ENCODE assay signal across 9 cellular contexts in genomic region chr7:156827587-156828203, GRCh38.
DNase-seq lines count a peak whose midpoint lies in the region; ATAC-seq, FAIRE-seq and TF ChIP-seq lines count a peak whose summit lies in the region.
"Had no signal": no experiment of that assay in that cellular context is flagged by ENCODE, and none has a peak within 500 bp of the region (broad histone marks: within the 10 kb centered on the region; RNA-seq: fewer than 3 reads in every experiment).

No MANE protein-coding gene starts in this region.

- no TSS peak for BruUV-seq in GM12878 (replicated peaks; lab: Mats Ljungman, UMichigan)

- peak; percentile 71 for TF ChIP-seq CTCF in BE2C (IDR thresholded peaks at IDR 0.05; ENCODE audit: low read depth, low read length)
- TF ChIP-seq CTCF in HFFc6 (IDR thresholded peaks at IDR 0.05) = peak; percentile 79
- TF ChIP-seq CTCF in GM12878 (IDR thresholded peaks at IDR 0.05 in 2 of 3, conservative IDR thresholded peaks at IDR 0.05 in 1 of 3; ENCODE audit: control insufficient read depth in 2 of 3, extremely low read depth in 1 of 3, insufficient read depth in 1 of 3, low read depth in 3 of 3, low read length in 3 of 3) = peak; percentile 42 to 45 (median 44); a peak in 3 of 6 replicates
- peak; percentile 35 to 61 (median 58) for TF ChIP-seq CTCF in right lobe of liver (IDR thresholded peaks at IDR 0.05)

- DNase-seq in BE2C (no peak), HFFc6 (peak; percentile 37), GM12878 (ENCODE audit: low read depth, low spot score) (no peak), right lobe of liver (no peak), aorta (no peak)
- no peak for DNase-seq in activated CD4-positive, alpha-beta T cell treated with anti-CD3 and anti-CD28 coated beads, Interleukin-2, amount 50 U/mL, for 4 hours
- no peak for DNase-seq in NK-92 treated with Interleukin-12 subunit alpha and Interleukin-12 subunit beta, amount 100 ng/mL, for 24 hours (lab: John Stamatoyannopoulos, UW)
- DNase-seq: NCI-H748 treated with DMSO at 0.1 percent for 48 hours had no signal

- H3K36me3 Mint-ChIP-seq in HFFc6 (ENCODE audit: low read depth) = no peaks in the 10 kb centered on the region

- no peaks in the 10 kb centered on the region for H4K20me1 ChIP-seq in GM12878 (ENCODE audit: control insufficient read depth, insufficient read depth)

- H3K27ac ChIP-seq in GM12878 (ENCODE audit: control insufficient read depth, insufficient read depth) = no peak overlapping the region
- H3K27ac ChIP-seq in right lobe of liver = no peak overlapping the region
- no peak overlapping the region for H3K27ac ChIP-seq in aorta (ENCODE audit: low read depth in 1 of 2, low read length in 2 of 2)

- no peaks in the 10 kb centered on the region for H3K9me3 ChIP-seq in BE2C
- H3K9me3 ChIP-seq in GM12878 (replicated peaks; ENCODE audit: control insufficient read depth, insufficient read depth, low read length) = no peaks in the 10 kb centered on the region
- H3K9me3 ChIP-seq in right lobe of liver = no peaks in the 10 kb centered on the region
- no peaks in the 10 kb centered on the region for H3K9me3 ChIP-seq in aorta (ENCODE audit: control insufficient read depth, low read length)

- H3K79me2 ChIP-seq in GM12878 (ENCODE audit: control insufficient read depth, insufficient read depth, low read length) = no peaks in the 10 kb centered on the region

- RAD21 ChIA-PET in GM12878 (lab: Charles Lee; ENCODE audit: unreplicated experiment) = interaction anchor here (1.0 kb wide), 1 partner anchor 11 kb away, joined by 4 read pairs; no protein-coding TSS in a partner anchor

- no peak overlapping the region for H3K4me3 Mint-ChIP-seq in HFFc6

- H3K9ac ChIP-seq in GM12878 (ENCODE audit: control insufficient read depth, insufficient read depth, low read length) = no peak overlapping the region

- no peak for TF ChIP-seq EP300 in GM12878 (IDR thresholded peaks at IDR 0.05; ENCODE audit: borderline replicate concordance in 1 of 2, control insufficient read depth in 1 of 2, low read depth in 2 of 2, low read length in 2 of 2)

- SMC1A ChIA-PET in GM12878 (lab: Charles Lee; ENCODE audit: uncharacterized antibody, unreplicated experiment) = interaction anchor here (0.6 kb wide), 1 partner anchor 31 kb away, joined by 3 read pairs; no protein-coding TSS in a partner anchor

- in situ Hi-C loops in GM12878 (cut with MboI) = no loop called here

- TF ChIP-seq POLR2A in GM12878 (IDR thresholded peaks at IDR 0.05; ENCODE audit: low read depth, low read length) (no peak), right lobe of liver (IDR thresholded peaks at IDR 0.05) (no peak)

- TF ChIP-seq RAD21 in GM12878 (IDR thresholded peaks at IDR 0.05; ENCODE audit: insufficient read depth, low read depth, low read length) = peak; percentile 65

- CTCF ChIA-PET in GM12878 (lab: Yijun Ruan, JAX) = interaction anchor here (1.6 kb wide), 2 partner anchors 9 to 11 kb away, joined by 5 to 6 read pairs; no protein-coding TSS in a partner anchor

- no peak overlapping the region for H3K27ac Mint-ChIP-seq in HFFc6

- H3K9me3 Mint-ChIP-seq in HFFc6 = no peaks in the 10 kb centered on the region

- POLR2A ChIA-PET in GM12878 (lab: Charles Lee) = no interaction called here

- FAIRE-seq in GM12878 (lab: Jason Lieb, UNC) = no peak

- intact Hi-C loops in GM12878 (cut with micrococcal nuclease; ENCODE audit: unreplicated experiment) = no loop called here
- intact Hi-C loops in right lobe of liver (cut with DNase I) = no loop called here
- intact Hi-C loops in aorta (cut with DNase I) = loop anchor here (10.0 kb wide), 2 partner anchors 1023 to 1033 kb away; no protein-coding TSS in a partner anchor

- no peaks in the 10 kb centered on the region for H3K4me1 Mint-ChIP-seq in HFFc6 (ENCODE audit: low read depth)

- H3K4me3 ChIP-seq in BE2C (ENCODE audit: low read depth, low read length) = no peak overlapping the region
- no peak overlapping the region for H3K4me3 ChIP-seq in GM12878
- H3K4me3 ChIP-seq in right lobe of liver = no peak overlapping the region
- H3K4me3 ChIP-seq in aorta (ENCODE audit: low read length in 2 of 2) = no peak overlapping the region

- no peaks in the 10 kb centered on the region; the same call in none of the 2 replicates for H3K27me3 Mint-ChIP-seq in HFFc6 (ENCODE audit: insufficient read depth)

- 99% methylated on average over 6 of the region's 6 CpGs for WGBS in GM12878 (ENCODE audit: insufficient coverage, insufficient replicate concordance, low lambda C conversion rate, missing lambda C conversion rate)
- WGBS in right lobe of liver (ENCODE audit: insufficient coverage, low coverage, low lambda C conversion rate, missing lambda C conversion rate) = 65% methylated on average over 5 of the region's 6 CpGs
- WGBS in aorta, 2 donors = 87 to 90% methylated on average over 6 of the region's 6 CpGs

- H3K4me1 ChIP-seq in BE2C (no peaks in the 10 kb centered on the region), GM12878 (ENCODE audit: control insufficient read depth, insufficient read depth, low read length) (peaks cover 6% of the 10 kb centered on the region; the same call in 1 of the 2 replicates), right lobe of liver (no peaks in the 10 kb centered on the region), aorta (ENCODE audit: control insufficient read depth in 1 of 2, insufficient read depth in 2 of 2, low read length in 2 of 2) (no peaks in the 10 kb centered on the region)

- ATAC-seq in GM12878 = no peak
- peak; percentile 20 to 52 (median 46) for ATAC-seq in right lobe of liver
- ATAC-seq in aorta (ENCODE audit: low FRiP score) = no peak
- no peak for ATAC-seq in GM21381 (IDR thresholded peaks at IDR 0.05; ENCODE audit: unreplicated experiment)

- peaks cover 2% of the 10 kb centered on the region; the same call in 1 of the 2 replicates for H3K36me3 ChIP-seq in BE2C
- H3K36me3 ChIP-seq in GM12878 (ENCODE audit: control insufficient read depth in 2 of 2, insufficient read depth in 2 of 2, low read length in 1 of 2) = peaks cover 0 to 5% of the 10 kb centered on the region in 2 experiments; a peak in 2 of 4 replicates
- H3K36me3 ChIP-seq in right lobe of liver = no peaks in the 10 kb centered on the region
- peaks cover 0 to 1% of the 10 kb centered on the region in 2 donors for H3K36me3 ChIP-seq in aorta (ENCODE audit: control insufficient read depth in 1 of 2, insufficient read depth in 2 of 2, low read length in 1 of 2)

- no peak overlapping the region for H3K4me2 ChIP-seq in GM12878 (ENCODE audit: control insufficient read depth, insufficient read depth)

- no peaks in the 10 kb centered on the region for H3K27me3 ChIP-seq in BE2C
- no peaks in the 10 kb centered on the region for H3K27me3 ChIP-seq in GM12878 (replicated peaks in 1 of 2; ENCODE audit: control insufficient read depth in 2 of 2, insufficient read depth in 2 of 2, low read length in 1 of 2)
- H3K27me3 ChIP-seq in right lobe of liver = no peaks in the 10 kb centered on the region
- no peaks in the 10 kb centered on the region for H3K27me3 ChIP-seq in aorta (ENCODE audit: control insufficient read depth in 1 of 2, insufficient read depth in 2 of 2, low read length in 1 of 2)

- H2AFZ ChIP-seq in GM12878 (ENCODE audit: control insufficient read depth, low read depth, low read length) = no peak overlapping the region

TF ChIP-seq in GM12878, 131 proteins besides CTCF, POLR2A, EP300 and RAD21:
- TF ChIP-seq ZNF207 (IDR thresholded peaks at IDR 0.05; ENCODE audit: borderline replicate concordance) (no peak), HDGF (IDR thresholded peaks at IDR 0.05) (no peak), DPF2 (IDR thresholded peaks at IDR 0.05) (no peak), SMC3 (IDR thresholded peaks at IDR 0.05; ENCODE audit: borderline replicate concordance, low read length) (peak; percentile 33; the same call in 1 of the 2 replicates), KDM1A (IDR thresholded peaks at IDR 0.05; ENCODE audit: borderline replicate concordance) (no peak), BACH1 (IDR thresholded peaks at IDR 0.05; ENCODE audit: borderline replicate concordance) (no peak), HCFC1 (IDR thresholded peaks at IDR 0.05; ENCODE audit: low read length) (no peak), IKZF2 (IDR thresholded peaks at IDR 0.05) (no peak)
- TF ChIP-seq, protein P1, sequence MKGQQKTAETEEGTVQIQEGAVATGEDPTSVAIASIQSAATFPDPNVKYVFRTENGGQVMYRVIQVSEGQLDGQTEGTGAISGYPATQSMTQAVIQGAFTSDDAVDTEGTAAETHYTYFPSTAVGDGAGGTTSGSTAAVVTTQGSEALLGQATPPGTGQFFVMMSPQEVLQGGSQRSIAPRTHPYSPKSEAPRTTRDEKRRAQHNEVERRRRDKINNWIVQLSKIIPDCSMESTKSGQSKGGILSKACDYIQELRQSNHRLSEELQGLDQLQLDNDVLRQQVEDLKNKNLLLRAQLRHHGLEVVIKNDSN (IDR thresholded peaks at IDR 0.05; ENCODE audit: borderline replicate concordance, extremely low read length, insufficient read depth, low read depth, low read length) = no peak

Comparison
In these comparisons a context has a peak if more than half of its experiments do, and no peak if none do; other contexts are left out.
1. ATAC-seq: peak in right lobe of liver (4 of 4); none in GM12878 (single experiment), aorta (single experiment) and GM21381 (single experiment).
2. intact Hi-C loops: an anchor here in aorta (10.0 kb wide); none called in GM12878 and right lobe of liver.
3. Peak in every context shown above with its lines, with median percentiles within 50 percentile points of each other: CTCF ChIP-seq.